In the genomic region with DNA sequence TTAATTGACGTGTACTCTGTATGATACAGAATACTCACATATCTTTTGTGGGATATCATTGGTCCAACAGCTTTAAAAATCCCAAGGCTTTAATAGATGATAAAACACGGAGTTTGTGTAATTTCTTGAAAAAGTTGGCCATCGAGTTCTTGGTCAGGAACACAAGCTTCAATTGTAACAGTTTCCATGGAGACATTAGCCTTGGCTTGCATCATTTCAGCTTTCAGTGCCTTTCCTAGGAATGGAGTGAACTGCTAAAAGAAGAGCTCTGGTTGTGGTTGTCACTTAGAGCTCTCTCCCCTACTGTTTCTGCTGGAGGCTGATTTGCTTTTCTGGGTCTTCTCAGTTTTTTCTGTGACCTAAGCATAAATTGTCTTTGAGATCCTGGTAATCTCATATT, we compare ENCODE assay signal across 14 cellular contexts. TPM values are rescaled to one million over a fixed set of nuclear protein-coding genes. Genes with fewer than 3 reads are reported as not detected.
DNase-seq lines count a peak whose midpoint lies in the region; ATAC-seq, FAIRE-seq and TF ChIP-seq lines count a peak whose summit lies in the region.
"Had no signal": no experiment of that assay in that cellular context is flagged by ENCODE, and none has a peak within 500 bp of the region (broad histone marks: within the 10 kb centered on the region; RNA-seq: fewer than 3 reads in every experiment).

No MANE protein-coding gene starts in this region.

- no peak overlapping the region for H2AFZ ChIP-seq in astrocyte (ENCODE audit: low read depth, low read length)

- H3K4me1 ChIP-seq in heart left ventricle: peaks cover 0 to 38% (median 11%) of the 10 kb centered on the region in 12 donors
- peaks cover 13% of the 10 kb centered on the region for H3K4me1 ChIP-seq in astrocyte (ENCODE audit: insufficient read depth, low read length)
- peaks cover 0 to 66% (median 5%) of the 10 kb centered on the region in 3 donors for H3K4me1 ChIP-seq in gastroesophageal sphincter
- H3K4me1 ChIP-seq: BLaER1 had no signal

- H3K9me3 ChIP-seq in heart left ventricle (no peaks in the 10 kb centered on the region), astrocyte (ENCODE audit: insufficient read depth, low read depth, low read length) (no peaks in the 10 kb centered on the region), gastroesophageal sphincter (no peaks in the 10 kb centered on the region)
- H3K9me3 ChIP-seq: BLaER1 had no signal

- peaks cover 88% of the 10 kb centered on the region for H4K20me1 ChIP-seq in astrocyte (ENCODE audit: insufficient read depth, low read length)

- H3K9ac ChIP-seq in astrocyte (ENCODE audit: low read length): no peak overlapping the region
- H3K9ac ChIP-seq: BLaER1 had no signal

- no peak overlapping the region for H3K4me3 ChIP-seq in heart left ventricle
- no peak overlapping the region for H3K4me3 ChIP-seq in astrocyte (ENCODE audit: insufficient read depth, low read depth, low read length)
- H3K4me3 ChIP-seq in gastroesophageal sphincter: no peak overlapping the region
- H3K4me3 ChIP-seq: BLaER1 had no signal

- H3K36me3 ChIP-seq in heart left ventricle (no peaks in the 10 kb centered on the region), astrocyte (ENCODE audit: insufficient read depth, low read length) (no peaks in the 10 kb centered on the region), gastroesophageal sphincter (no peaks in the 10 kb centered on the region)
- H3K36me3 ChIP-seq: BLaER1 had no signal

- peaks cover 71% of the 10 kb centered on the region for H3K79me2 ChIP-seq in astrocyte (ENCODE audit: insufficient read depth, low read length)

- TF ChIP-seq CTCF in heart left ventricle (IDR thresholded peaks at IDR 0.05): no peak
- no peak for TF ChIP-seq CTCF in astrocyte (IDR thresholded peaks at IDR 0.05; ENCODE audit: insufficient read depth, low read depth, low read length)
- no peak for TF ChIP-seq CTCF in gastroesophageal sphincter (IDR thresholded peaks at IDR 0.05)
- no peak for TF ChIP-seq CTCF in chondrocyte (IDR thresholded peaks at IDR 0.05)

- H3K4me3 Mint-ChIP-seq in astrocyte (ENCODE audit: unreplicated experiment) (no peak overlapping the region), chondrocyte (ENCODE audit: unreplicated experiment) (no peak overlapping the region)
- H3K4me3 Mint-ChIP-seq: CD8-positive, alpha-beta T cell had no signal

- WGBS in heart left ventricle, 4 donors: 81 to 88% (median 82%) methylated on average over 3 of the region's 3 CpGs
- 52 to 72% methylated on average over 2 to 3 of the region's 3 CpGs for WGBS in gastroesophageal sphincter (ENCODE audit: low coverage in 1 of 2), 2 donors

- H3K27ac ChIP-seq in heart left ventricle: no peak overlapping the region
- H3K27ac ChIP-seq in astrocyte (ENCODE audit: low read depth, low read length): no peak overlapping the region
- H3K27ac ChIP-seq in gastroesophageal sphincter: no peak overlapping the region
- H3K27ac ChIP-seq: BLaER1 had no signal

- H3K36me3 Mint-ChIP-seq in astrocyte (ENCODE audit: low read depth, unreplicated experiment) (no peaks in the 10 kb centered on the region), chondrocyte (ENCODE audit: low read depth) (no peaks in the 10 kb centered on the region)

- H3K27me3 ChIP-seq in heart left ventricle: no peaks in the 10 kb centered on the region
- no peaks in the 10 kb centered on the region for H3K27me3 ChIP-seq in astrocyte (ENCODE audit: insufficient read depth, low read length)
- no peaks in the 10 kb centered on the region for H3K27me3 ChIP-seq in gastroesophageal sphincter
- H3K27me3 ChIP-seq: BLaER1 had no signal

- no peak overlapping the region for H3K4me2 ChIP-seq in astrocyte (ENCODE audit: low read length)
- H3K4me2 ChIP-seq: BLaER1 had no signal

- DNase-seq in Right ventricle myocardium inferior (ENCODE audit: missing footprints): no peak
- no peak for DNase-seq in heart left ventricle
- DNase-seq in astrocyte (ENCODE audit: low read depth): no peak
- no peak for DNase-seq in sciatic nerve (ENCODE audit: low spot score)
- no peak for DNase-seq in kidney glomerular epithelial cell (lab: John Stamatoyannopoulos, UW)
- DNase-seq in chondrocyte (ENCODE audit: low spot score): no peak
- DNase-seq: 8988T; CD8-positive, alpha-beta T cell; DMS79; HCEC 1CT; NCI-H187 treated with DMSO at 0.1 percent for 48 hours had no signal

- peak; percentile 52 for FAIRE-seq in astrocyte (lab: Jason Lieb, UNC)

- intact Hi-C loops in Right ventricle myocardium inferior (cut with DNase I): no loop called here
- intact Hi-C loops in heart left ventricle (cut with DNase I): no loop called here
- intact Hi-C loops in sciatic nerve (cut with DNase I): no loop called here

- H3K9me3 Mint-ChIP-seq in astrocyte (ENCODE audit: unreplicated experiment): no peaks in the 10 kb centered on the region
- no peaks in the 10 kb centered on the region for H3K9me3 Mint-ChIP-seq in chondrocyte (ENCODE audit: low read depth)
- H3K9me3 Mint-ChIP-seq: CD8-positive, alpha-beta T cell had no signal

- ATAC-seq in Right ventricle myocardium inferior (peak; percentile 54), heart left ventricle (no peak), gastroesophageal sphincter (peak; percentile 43), sciatic nerve (peak; percentile 73), HG03342 (IDR thresholded peaks at IDR 0.05; ENCODE audit: unreplicated experiment) (no peak)
- ATAC-seq: CD8-positive, alpha-beta T cell had no signal

- no peak for TF ChIP-seq EP300 in gastroesophageal sphincter (IDR thresholded peaks at IDR 0.05)

- H3K27ac Mint-ChIP-seq in astrocyte (ENCODE audit: unreplicated experiment) (no peak overlapping the region), chondrocyte (ENCODE audit: unreplicated experiment) (no peak overlapping the region)
- H3K27ac Mint-ChIP-seq: CD8-positive, alpha-beta T cell had no signal

- peaks cover 20% of the 10 kb centered on the region for H3K4me1 Mint-ChIP-seq in astrocyte (ENCODE audit: low read depth, unreplicated experiment)
- peaks cover 20% of the 10 kb centered on the region for H3K4me1 Mint-ChIP-seq in chondrocyte (ENCODE audit: low read depth)

- TF ChIP-seq POLR2A in heart left ventricle (IDR thresholded peaks at IDR 0.05): no peak
- no peak for TF ChIP-seq POLR2A in gastroesophageal sphincter (IDR thresholded peaks at IDR 0.05)

- H3K27me3 Mint-ChIP-seq in astrocyte (ENCODE audit: low read depth, unreplicated experiment) (no peaks in the 10 kb centered on the region), chondrocyte (ENCODE audit: low read depth) (no peaks in the 10 kb centered on the region)

RNA-seq across cellular contexts. Expression of gene BMAL1, which starts 14.2 kb away (rescaled TPM):
- total RNA-seq in Right ventricle myocardium inferior: 9.5 TPM
- total RNA-seq in heart left ventricle: 10 to 100 TPM in 5 of 9 donors, 1 to 10 TPM in 4; 5.7 to 18.2 (median 11.7) TPM
- 10 to 100 TPM in 1 of 2 donors, 1 to 10 TPM in 1; 7.4 to 14.7 TPM for polyA plus RNA-seq in heart left ventricle
- total RNA-seq in astrocyte: 21.1 and 26.9 TPM in 2 replicates
- total RNA-seq in gastroesophageal sphincter: 10 to 100 TPM; 32.2 to 38.4 (median 36.0) TPM
- 25.6 TPM for total RNA-seq in sciatic nerve
- 13.0 to 26.3 TPM (median 14.8 TPM) in 3 replicates for total RNA-seq in chondrocyte

Comparison
In these comparisons a context has a peak if more than half of its experiments do, and no peak if none do; other contexts are left out.
1. ATAC-seq: peak in Right ventricle myocardium inferior (single experiment), gastroesophageal sphincter (single experiment) and sciatic nerve (single experiment); none in heart left ventricle (0 of 4) and HG03342 (single experiment).